ENCODE assay signal across 17 cellular contexts in genomic region chr22:38296372-38296771, GRCh38. TPM values are rescaled to one million over a fixed set of nuclear protein-coding genes. Genes with fewer than 3 reads are reported as not detected.
A peak's percentile ranks its signal among the peaks of the same experiment; 100 is the strongest.
DNase-seq lines count a peak whose midpoint lies in the region; ATAC-seq, FAIRE-seq and TF ChIP-seq lines count a peak whose summit lies in the region.
"Had no signal": no experiment of that assay in that cellular context is flagged by ENCODE, and none has a peak within 500 bp of the region (broad histone marks: within the 10 kb centered on the region; RNA-seq: fewer than 3 reads in every experiment).

No MANE protein-coding gene starts in this region.

- no peak overlapping the region for H3K4me2 ChIP-seq in astrocyte (ENCODE audit: low read length)
- H3K4me2 ChIP-seq: BLaER1 treated with 17β-estradiol and CSF1 and Interleukin-3, amounts not matched to agents 10 nM and 100 nM had no signal

- no peak for FAIRE-seq in astrocyte (lab: Jason Lieb, UNC)

- H3K4me3 Mint-ChIP-seq in astrocyte (ENCODE audit: unreplicated experiment) (no peak overlapping the region), type B pancreatic cell (no peak overlapping the region)

- H3K36me3 Mint-ChIP-seq in astrocyte (ENCODE audit: low read depth, unreplicated experiment) = peaks cover 26% of the 10 kb centered on the region
- peaks cover 23% of the 10 kb centered on the region for H3K36me3 Mint-ChIP-seq in type B pancreatic cell

- H3K9me3 Mint-ChIP-seq in astrocyte (ENCODE audit: unreplicated experiment) (no peaks in the 10 kb centered on the region), type B pancreatic cell (no peaks in the 10 kb centered on the region)

- peaks cover 3% of the 10 kb centered on the region for H3K4me1 Mint-ChIP-seq in astrocyte (ENCODE audit: low read depth, unreplicated experiment)
- peaks cover 5% of the 10 kb centered on the region for H3K4me1 Mint-ChIP-seq in type B pancreatic cell (ENCODE audit: unreplicated experiment)

- no peaks in the 10 kb centered on the region for H3K27me3 Mint-ChIP-seq in astrocyte (ENCODE audit: low read depth, unreplicated experiment)
- no peaks in the 10 kb centered on the region for H3K27me3 Mint-ChIP-seq in type B pancreatic cell

- H3K27ac Mint-ChIP-seq in astrocyte (ENCODE audit: unreplicated experiment) = no peak overlapping the region
- H3K27ac Mint-ChIP-seq in type B pancreatic cell = peak overlapping the region; percentile 6

- peaks cover 67% of the 10 kb centered on the region for H3K79me2 ChIP-seq in astrocyte (ENCODE audit: insufficient read depth, low read length)

- intact Hi-C loops in upper lobe of right lung (cut with DNase I) = no loop called here

- no peak overlapping the region for H2AFZ ChIP-seq in astrocyte (ENCODE audit: low read depth, low read length)

- H3K27me3 ChIP-seq in MG63 (no peaks in the 10 kb centered on the region), astrocyte (ENCODE audit: insufficient read depth, low read length) (no peaks in the 10 kb centered on the region), upper lobe of right lung (no peaks in the 10 kb centered on the region)
- H3K27me3 ChIP-seq: BLaER1 treated with 17β-estradiol and CSF1 and Interleukin-3, amounts not matched to agents 10 nM and 100 nM had no signal

- H3K36me3 ChIP-seq in MG63 (peaks cover 90% of the 10 kb centered on the region), astrocyte (ENCODE audit: insufficient read depth, low read length) (peaks cover 59% of the 10 kb centered on the region), upper lobe of right lung (peaks cover 97% of the 10 kb centered on the region)

- peaks cover 21% of the 10 kb centered on the region for H3K4me1 ChIP-seq in astrocyte (ENCODE audit: insufficient read depth, low read length)
- no peaks in the 10 kb centered on the region for H3K4me1 ChIP-seq in upper lobe of right lung

- H3K27ac ChIP-seq in astrocyte (ENCODE audit: low read depth, low read length) (peak overlapping the region; percentile 54), epithelial cell of prostate (peak overlapping the region; percentile 99), upper lobe of right lung (no peak overlapping the region)
- H3K27ac ChIP-seq: HL-60 had no signal

- ATAC-seq in upper lobe of right lung = no peak
- ATAC-seq: Panc1 had no signal

- TF ChIP-seq CTCF in astrocyte (IDR thresholded peaks at IDR 0.05; ENCODE audit: insufficient read depth, low read depth, low read length) (no peak), type B pancreatic cell (conservative IDR thresholded peaks at IDR 0.05) (no peak), upper lobe of right lung (IDR thresholded peaks at IDR 0.05) (no peak)

- peaks cover 94% of the 10 kb centered on the region for H4K20me1 ChIP-seq in astrocyte (ENCODE audit: insufficient read depth, low read length)

- H3K4me3 ChIP-seq in MG63 (no peak overlapping the region), astrocyte (ENCODE audit: insufficient read depth, low read depth, low read length) (no peak overlapping the region), upper lobe of right lung (no peak overlapping the region)
- H3K4me3 ChIP-seq: BLaER1 treated with 17β-estradiol and CSF1 and Interleukin-3, amounts not matched to agents 10 nM and 100 nM had no signal

- H3K9ac ChIP-seq in astrocyte (ENCODE audit: low read length) = peak overlapping the region; percentile 33

- peak; percentile 47 for DNase-seq in MG63
- DNase-seq in astrocyte (ENCODE audit: low read depth) = no peak
- DNase-seq in epithelial cell of prostate (ENCODE audit: low read depth, low spot score) = no peak
- DNase-seq in type B pancreatic cell (ENCODE audit: extremely low spot score, unreplicated experiment) = no peak
- no peak for DNase-seq in hypothalamus (lab: John Stamatoyannopoulos, UW)
- DNase-seq in NCI-H1092 (lab: John Stamatoyannopoulos, UW) = no peak
- no peak for DNase-seq in upper lobe of right lung
- DNase-seq: GOT3, KBM-7, NCI-H1105 treated with DMSO at 0.1 percent for 48 hours, NCI-H2081, NCI-H226, NCI-H69, SHP77 treated with DMSO at 0.1 percent for 48 hours had no signal

- H3K9me3 ChIP-seq in MG63 (no peaks in the 10 kb centered on the region), astrocyte (ENCODE audit: insufficient read depth, low read depth, low read length) (no peaks in the 10 kb centered on the region), upper lobe of right lung (no peaks in the 10 kb centered on the region)
- H3K9me3 ChIP-seq: BLaER1 treated with 17β-estradiol and CSF1 and Interleukin-3, amounts not matched to agents 10 nM and 100 nM had no signal

RNA-seq across cellular contexts. Expression of gene CSNK1E, which starts 20.9 kb away (rescaled TPM):
- 54.5 and 75.0 TPM in 2 replicates for total RNA-seq in MG63 (2014; rRNA removed; shearing (Covaris generic); ENCODE audit: low replicate concordance)
- total RNA-seq in astrocyte (157 and 171 TPM in 2 replicates), type B pancreatic cell (ENCODE audit: low replicate concordance) (199 and 219 TPM in 2 replicates), upper lobe of right lung (115 TPM)

RNA-seq across cellular contexts. Expression of gene TMEM184B, which starts 23.6 kb away (rescaled TPM):
- total RNA-seq in MG63 (2014; rRNA removed; shearing (Covaris generic); ENCODE audit: low replicate concordance) = 18.6 and 20.4 TPM in 2 replicates
- total RNA-seq in astrocyte (109 and 114 TPM in 2 replicates), type B pancreatic cell (ENCODE audit: low replicate concordance) (66.7 and 83.3 TPM in 2 replicates), upper lobe of right lung (79.2 TPM)
